In genomic region chr17:49647256-49647585, GRCh38 we compare ENCODE assay signal across 11 cellular contexts. TPM values are rescaled to one million over a fixed set of nuclear protein-coding genes. Genes with fewer than 3 reads are reported as not detected.
A peak's percentile ranks its signal among the peaks of the same experiment; 100 is the strongest.
DNase-seq lines count a peak whose midpoint lies in the region; ATAC-seq, FAIRE-seq and TF ChIP-seq lines count a peak whose summit lies in the region.
"Had no signal": no experiment of that assay in that cellular context is flagged by ENCODE, and none has a peak within 500 bp of the region (broad histone marks: within the 10 kb centered on the region; RNA-seq: fewer than 3 reads in every experiment).

No MANE protein-coding gene starts in this region.

- no peak overlapping the region for H3K27ac Mint-ChIP-seq in activated CD4-positive, alpha-beta T cell treated with anti-CD3 and anti-CD28 coated beads, Interleukin-2, amount 10 ng/mL, durations not matched to agents 24 days and 14 days
- H3K27ac Mint-ChIP-seq in activated naive CD8-positive, alpha-beta T cell = peak overlapping the region; percentile 90

- H3K4me3 Mint-ChIP-seq in activated CD4-positive, alpha-beta T cell treated with anti-CD3 and anti-CD28 coated beads, Interleukin-2, amount 10 ng/mL, durations not matched to agents 24 days and 14 days = peak overlapping the region; percentile 58
- no peak overlapping the region for H3K4me3 Mint-ChIP-seq in activated naive CD8-positive, alpha-beta T cell

- H3K4me3 ChIP-seq in right cardiac atrium (ENCODE audit: low read length) (no peak overlapping the region), thoracic aorta (peak overlapping the region; percentile 63), kidney (ENCODE audit: low read length in 2 of 2) (no peak overlapping the region)

- peak overlapping the region; percentile 78 for H3K27ac ChIP-seq in right cardiac atrium (ENCODE audit: low read length)
- H3K27ac ChIP-seq in thoracic aorta = peak overlapping the region; percentile 98 to 100
- no peak overlapping the region for H3K27ac ChIP-seq in kidney (ENCODE audit: low read depth in 2 of 2, low read length in 2 of 2)
- H3K27ac ChIP-seq: HL-60 had no signal

- WGBS in right cardiac atrium = 94% methylated on average over 8 of the region's 8 CpGs

- ATAC-seq in right cardiac atrium (no peak), thoracic aorta (ENCODE audit: insufficient number of reproducible peaks, low FRiP score, low read depth) (peak; percentile 7)

- H3K36me3 Mint-ChIP-seq in activated CD4-positive, alpha-beta T cell treated with anti-CD3 and anti-CD28 coated beads, Interleukin-2, amount 10 ng/mL, durations not matched to agents 24 days and 14 days (ENCODE audit: low read depth) = peaks cover 3% of the 10 kb centered on the region
- H3K36me3 Mint-ChIP-seq in activated naive CD8-positive, alpha-beta T cell = peaks cover 10% of the 10 kb centered on the region

- no peaks in the 10 kb centered on the region for H3K27me3 Mint-ChIP-seq in activated CD4-positive, alpha-beta T cell treated with anti-CD3 and anti-CD28 coated beads, Interleukin-2, amount 10 ng/mL, durations not matched to agents 24 days and 14 days
- no peaks in the 10 kb centered on the region for H3K27me3 Mint-ChIP-seq in activated naive CD8-positive, alpha-beta T cell

- no peak for DNase-seq in activated CD4-positive, alpha-beta T cell treated with anti-CD3 and anti-CD28 coated beads, Interleukin-2, amount 10 ng/mL, durations not matched to agents 24 days and 14 days
- no peak for DNase-seq in activated CD4-positive, alpha-beta T cell treated with anti-CD3 and anti-CD28 coated beads for 48 hours
- no peak for DNase-seq in right cardiac atrium
- no peak for DNase-seq in thoracic aorta (ENCODE audit: low spot score)
- DNase-seq in kidney = no peak
- DNase-seq in T-helper 1 cell = no peak
- DNase-seq in DMS153 (lab: John Stamatoyannopoulos, UW) = no peak
- DNase-seq: DMS53, SHP77 treated with DMSO at 0.1 percent for 48 hours had no signal

- peaks cover 31% of the 10 kb centered on the region for H3K4me1 Mint-ChIP-seq in activated CD4-positive, alpha-beta T cell treated with anti-CD3 and anti-CD28 coated beads, Interleukin-2, amount 10 ng/mL, durations not matched to agents 24 days and 14 days
- H3K4me1 Mint-ChIP-seq in activated naive CD8-positive, alpha-beta T cell (ENCODE audit: low read depth) = peaks cover 66% of the 10 kb centered on the region

- TF ChIP-seq CTCF in thoracic aorta (IDR thresholded peaks at IDR 0.05) (no peak), kidney (IDR thresholded peaks at IDR 0.05; ENCODE audit: borderline replicate concordance, extremely low read depth, insufficient read depth) (no peak)

- no peaks in the 10 kb centered on the region for H3K36me3 ChIP-seq in thoracic aorta
- H3K36me3 ChIP-seq in kidney (ENCODE audit: control insufficient read depth in 1 of 2, insufficient read depth in 2 of 2, low read length in 2 of 2) = no peaks in the 10 kb centered on the region

- intact Hi-C loops in activated CD4-positive, alpha-beta T cell treated with anti-CD3 and anti-CD28 coated beads, Interleukin-2, amount 10 ng/mL, durations not matched to agents 24 days and 14 days (cut with micrococcal nuclease) = loop anchor here (2.0 to 5.0 kb wide), 2 partner anchors 30 to 45 kb away; no protein-coding TSS in a partner anchor
- intact Hi-C loops in right cardiac atrium (cut with DNase I) (loop anchor here in 1 of 4 donors (2.0 kb wide), 1 partner anchor 16 kb away; no protein-coding TSS in a partner anchor), kidney (cut with DNase I) (no loop called here)

- H3K9me3 ChIP-seq in right cardiac atrium (ENCODE audit: control insufficient read depth, low read length) (no peaks in the 10 kb centered on the region), thoracic aorta (no peaks in the 10 kb centered on the region), kidney (ENCODE audit: control insufficient read depth in 1 of 2, low read length in 2 of 2) (no peaks in the 10 kb centered on the region)

- H3K9me3 Mint-ChIP-seq in activated CD4-positive, alpha-beta T cell treated with anti-CD3 and anti-CD28 coated beads, Interleukin-2, amount 10 ng/mL, durations not matched to agents 24 days and 14 days = no peaks in the 10 kb centered on the region
- no peaks in the 10 kb centered on the region for H3K9me3 Mint-ChIP-seq in activated naive CD8-positive, alpha-beta T cell (ENCODE audit: low read depth)

- no peak for FAIRE-seq in kidney (lab: Jason Lieb, UNC)

- H3K9ac ChIP-seq in kidney (ENCODE audit: low read length in 2 of 2) = no peak overlapping the region

- H3K27me3 ChIP-seq in right cardiac atrium (ENCODE audit: control insufficient read depth, insufficient read depth) (no peaks in the 10 kb centered on the region), thoracic aorta (replicated peaks; ENCODE audit: insufficient read depth) (no peaks in the 10 kb centered on the region)

- H3K4me1 ChIP-seq in right cardiac atrium (ENCODE audit: control insufficient read depth, insufficient read depth, low read length) (peaks cover 10% of the 10 kb centered on the region), thoracic aorta (ENCODE audit: control insufficient read depth in 1 of 2, low read depth in 2 of 2) (peaks cover 45 to 86% of the 10 kb centered on the region in 2 donors), kidney (ENCODE audit: control insufficient read depth in 1 of 2, insufficient read depth in 1 of 2, low read depth in 1 of 2, low read length in 2 of 2) (peaks cover 2 to 14% of the 10 kb centered on the region in 2 donors)

RNA-seq across cellular contexts. Expression of gene SPOP, which starts 30.7 kb away (rescaled TPM):
- total RNA-seq in activated CD4-positive, alpha-beta T cell treated with anti-CD3 and anti-CD28 coated beads, Interleukin-2, amount 10 ng/mL, durations not matched to agents 24 days and 14 days = 56.0 and 61.4 TPM in 2 replicates
- total RNA-seq in right cardiac atrium (10 to 100 TPM; 61.0 to 82.7 (median 76.6) TPM), thoracic aorta (100 to 1,000 TPM in 1 of 2 donors, 10 to 100 TPM in 1; 97.7 to 123 TPM), kidney (73.8 TPM)
- polyA plus RNA-seq in right cardiac atrium (33.7 TPM), kidney (ENCODE audit: insufficient read depth, low read depth, low replicate concordance) (28.2 TPM)

Comparison
In these comparisons a context has a peak if more than half of its experiments do, and no peak if none do; other contexts are left out.
1. H3K27ac ChIP-seq: peak in right cardiac atrium (single experiment) and thoracic aorta (2 of 2); none in kidney (0 of 2).